In genomic region chr2:190468814-190469569, GRCh38 we compare ENCODE assay signal across 8 cellular contexts.
DNase-seq lines count a peak whose midpoint lies in the region; ATAC-seq and TF ChIP-seq lines count a peak whose summit lies in the region.

No MANE protein-coding gene starts in this region.

- H3K27ac Mint-ChIP-seq in activated T-cell treated with anti-CD3 and anti-CD28 coated beads, Interleukin-2, amount 50 U/mL, for 72 hours = no peak overlapping the region
- H3K27ac Mint-ChIP-seq in stimulated activated effector memory CD8-positive, alpha-beta T cell treated with anti-CD3 and anti-CD28 coated beads, Interleukin-12 subunit alpha, Interleukin-12 subunit beta, amount 100 ng/mL, for 72 hours = no peak overlapping the region

- 6% methylated on average over 4 of the region's 4 CpGs for WGBS in SK-N-SH (ENCODE audit: low lambda C conversion rate)

- peaks cover 0 to 3% of the 10 kb centered on the region in 2 donors for H3K9me3 Mint-ChIP-seq in activated T-cell treated with anti-CD3 and anti-CD28 coated beads, Interleukin-2, amount 50 U/mL, for 72 hours
- peaks cover 2% of the 10 kb centered on the region for H3K9me3 Mint-ChIP-seq in stimulated activated effector memory CD8-positive, alpha-beta T cell treated with anti-CD3 and anti-CD28 coated beads, Interleukin-12 subunit alpha, Interleukin-12 subunit beta, amount 100 ng/mL, for 72 hours

- peak; percentile 83 to 93 for TF ChIP-seq EP300 in SK-N-SH (IDR thresholded peaks at IDR 0.05; ENCODE audit: borderline replicate concordance in 1 of 2, low read depth in 1 of 2, low read length in 1 of 2)

- intact Hi-C loops in posterior vena cava (cut with DNase I) = loop anchor here in 1 of 2 donors (5.0 kb wide), 1 partner anchor 1037 kb away; no protein-coding TSS in a partner anchor

- H3K27me3 ChIP-seq in SK-N-SH (ENCODE audit: insufficient read depth) (no peaks in the 10 kb centered on the region), foreskin keratinocyte (no peaks in the 10 kb centered on the region)

- no peaks in the 10 kb centered on the region for H3K36me3 ChIP-seq in SK-N-SH (replicated peaks in 1 of 2; ENCODE audit: control insufficient read depth in 1 of 2, insufficient read depth in 2 of 2, low read length in 1 of 2)

- peak; percentile 43 for TF ChIP-seq RAD21 in SK-N-SH (IDR thresholded peaks at IDR 0.05; ENCODE audit: low read length)

- H3K36me3 Mint-ChIP-seq in activated T-cell treated with anti-CD3 and anti-CD28 coated beads, Interleukin-2, amount 50 U/mL, for 72 hours (ENCODE audit: insufficient read depth in 2 of 2) = peaks cover 8 to 23% of the 10 kb centered on the region in 2 donors
- H3K36me3 Mint-ChIP-seq in stimulated activated effector memory CD8-positive, alpha-beta T cell treated with anti-CD3 and anti-CD28 coated beads, Interleukin-12 subunit alpha, Interleukin-12 subunit beta, amount 100 ng/mL, for 72 hours = peaks cover 21% of the 10 kb centered on the region

- H3K79me2 ChIP-seq in SK-N-SH (ENCODE audit: insufficient read depth) = no peaks in the 10 kb centered on the region

- H3F3A ChIP-seq in SK-N-SH (replicated peaks; ENCODE audit: insufficient read depth) = peaks cover 22% of the 10 kb centered on the region

- H3K4me3 Mint-ChIP-seq in activated T-cell treated with anti-CD3 and anti-CD28 coated beads, Interleukin-2, amount 50 U/mL, for 72 hours = no peak overlapping the region
- no peak overlapping the region for H3K4me3 Mint-ChIP-seq in stimulated activated effector memory CD8-positive, alpha-beta T cell treated with anti-CD3 and anti-CD28 coated beads, Interleukin-12 subunit alpha, Interleukin-12 subunit beta, amount 100 ng/mL, for 72 hours

- peaks cover 49% of the 10 kb centered on the region for H3K4me1 Mint-ChIP-seq in activated T-cell treated with anti-CD3 and anti-CD28 coated beads, Interleukin-2, amount 50 U/mL, for 72 hours (ENCODE audit: low read depth)
- H3K4me1 Mint-ChIP-seq in stimulated activated effector memory CD8-positive, alpha-beta T cell treated with anti-CD3 and anti-CD28 coated beads, Interleukin-12 subunit alpha, Interleukin-12 subunit beta, amount 100 ng/mL, for 72 hours = peaks cover 55% of the 10 kb centered on the region

- no peaks in the 10 kb centered on the region for H3K9me3 ChIP-seq in SK-N-SH

- H3K27me3 Mint-ChIP-seq in activated T-cell treated with anti-CD3 and anti-CD28 coated beads, Interleukin-2, amount 50 U/mL, for 72 hours (ENCODE audit: low read depth) = no peaks in the 10 kb centered on the region

- DNase-seq in DMS79 treated with DMSO at 0.1 percent for 48 hours (lab: John Stamatoyannopoulos, UW) = peak; percentile 99
- peak; percentile 94 for DNase-seq in H4 (ENCODE audit: low spot score)
- DNase-seq in NCI-H1048 (lab: John Stamatoyannopoulos, UW) = peak; percentile 66
- DNase-seq in SK-N-SH = peak; percentile 67
- peak; percentile 79 to 87 for DNase-seq in foreskin keratinocyte
- DNase-seq in posterior vena cava (ENCODE audit: low spot score) = peak; percentile 84
- DNase-seq in activated T-cell treated with anti-CD3 and anti-CD28 coated beads, Interleukin-2, amount 50 U/mL, for 72 hours = no peak
- no peak for DNase-seq in stimulated activated effector memory CD8-positive, alpha-beta T cell treated with anti-CD3 and anti-CD28 coated beads, Interleukin-12 subunit alpha, Interleukin-12 subunit beta, amount 100 ng/mL, for 72 hours (ENCODE audit: low spot score in 2 of 2)

- CTCF ChIA-PET in SK-N-SH (lab: Yijun Ruan, JAX) = interaction anchor here (1.6 kb wide), 1 partner anchor 59 kb away, joined by 4 read pairs; no protein-coding TSS in a partner anchor

- no peaks in the 10 kb centered on the region for H3K9me2 ChIP-seq in SK-N-SH

- H3K9ac ChIP-seq in SK-N-SH = peak overlapping the region; percentile 64

- TF ChIP-seq CTCF in SK-N-SH (IDR thresholded peaks at IDR 0.05) = no peak
- no peak for TF ChIP-seq CTCF in foreskin keratinocyte (conservative IDR thresholded peaks at IDR 0.05)

- H3K27ac ChIP-seq in SK-N-SH (ENCODE audit: low read depth in 2 of 2, low read length in 1 of 2) (peak overlapping the region; percentile 93 to 98), foreskin keratinocyte (peak overlapping the region; percentile 37)

- H3K4me3 ChIP-seq in SK-N-SH (ENCODE audit: low read depth in 2 of 2, low read length in 1 of 2) = no peak overlapping the region

- peak; percentile 77 for ATAC-seq in foreskin keratinocyte
- ATAC-seq in activated T-cell treated with anti-CD3 and anti-CD28 coated beads, Interleukin-2, amount 50 U/mL, for 72 hours (replicated peaks in 1 of 2) = no peak
- no peak for ATAC-seq in stimulated activated effector memory CD8-positive, alpha-beta T cell treated with anti-CD3 and anti-CD28 coated beads, Interleukin-12 subunit alpha, Interleukin-12 subunit beta, amount 100 ng/mL, for 72 hours

- H2AFZ ChIP-seq in SK-N-SH (ENCODE audit: low read depth) = no peak overlapping the region

- POLR2A ChIA-PET in SK-N-SH (lab: Yijun Ruan, JAX) = no interaction called here

- H3K4me2 ChIP-seq in SK-N-SH = peak overlapping the region; percentile 24; the same call in 1 of the 2 replicates

- H4K20me1 ChIP-seq in SK-N-SH (ENCODE audit: insufficient read depth) = no peaks in the 10 kb centered on the region

- H3K4me1 ChIP-seq in SK-N-SH (ENCODE audit: control insufficient read depth in 1 of 2, insufficient read depth in 2 of 2, low read depth in 1 of 2, low read length in 1 of 2) (peaks cover 34 to 46% of the 10 kb centered on the region in 2 experiments), foreskin keratinocyte (peaks cover 21% of the 10 kb centered on the region)

TF ChIP-seq in SK-N-SH, 30 proteins besides CTCF, POLR2A, EP300 and RAD21 (continues in another document):
- TF ChIP-seq NFIC (IDR thresholded peaks at IDR 0.05; ENCODE audit: borderline replicate concordance) = peak; percentile 99
- peak; percentile 56; the same call in 1 of the 2 replicates for TF ChIP-seq FOSL2 (IDR thresholded peaks at IDR 0.05; ENCODE audit: borderline replicate concordance, low read depth)
- TF ChIP-seq REST (IDR thresholded peaks at IDR 0.05; ENCODE audit: low read depth, low read length) = 0 out of 2 replicates have a peak, but pooled peaks have one; percentile 38
- TF ChIP-seq RCOR1 (IDR thresholded peaks at IDR 0.05; ENCODE audit: low read length) = peak; percentile 94
- peak; percentile 62; the same call in 1 of the 2 replicates for TF ChIP-seq RXRA (IDR thresholded peaks at IDR 0.05; ENCODE audit: borderline replicate concordance, low read depth)
- peak; percentile 87 for TF ChIP-seq TCF12 (IDR thresholded peaks at IDR 0.05)
- TF ChIP-seq IRF3 (IDR thresholded peaks at IDR 0.05; ENCODE audit: low read depth, low read length) = no peak
- peak; percentile 80; the same call in 1 of the 2 replicates for TF ChIP-seq TEAD4 (IDR thresholded peaks at IDR 0.05; ENCODE audit: borderline replicate concordance, insufficient read depth)
- peak; percentile 65 for TF ChIP-seq POLR2AphosphoS5 (IDR thresholded peaks at IDR 0.05; ENCODE audit: low read depth, low read length)
- TF ChIP-seq EZH2phosphoT487 (IDR thresholded peaks at IDR 0.05; ENCODE audit: borderline replicate concordance, low read depth) = no peak
- peak; percentile 80 for TF ChIP-seq JUND (IDR thresholded peaks at IDR 0.05)
- peak; percentile 91 for TF ChIP-seq CHD2 (IDR thresholded peaks at IDR 0.05; ENCODE audit: low read length, partially characterized antibody)
- no peak for TF ChIP-seq FOXM1 (IDR thresholded peaks at IDR 0.05; ENCODE audit: low read depth)
- TF ChIP-seq NRF1 (IDR thresholded peaks at IDR 0.05; ENCODE audit: low read depth, low read length) = no peak
- TF ChIP-seq FOXJ3 (CRISPR knock-in tag; IDR thresholded peaks at IDR 0.05) = 0 out of 2 replicates have a peak, but pooled peaks have one; percentile 65
- TF ChIP-seq SMC3 (IDR thresholded peaks at IDR 0.05; ENCODE audit: low read depth, low read length) = no peak; the same call in 1 of the 2 replicates

Comparison
In these comparisons a context has a peak if more than half of its experiments do, and no peak if none do; other contexts are left out.
1. DNase-seq: peak in DMS79 treated with DMSO at 0.1 percent for 48 hours (single experiment), H4 (single experiment), NCI-H1048 (single experiment), SK-N-SH (single experiment), foreskin keratinocyte (2 of 2) and posterior vena cava (single experiment); none in activated T-cell treated with anti-CD3 and anti-CD28 coated beads, Interleukin-2, amount 50 U/mL, for 72 hours (0 of 2) and stimulated activated effector memory CD8-positive, alpha-beta T cell treated with anti-CD3 and anti-CD28 coated beads, Interleukin-12 subunit alpha, Interleukin-12 subunit beta, amount 100 ng/mL, for 72 hours (0 of 2).